Comparison of ENCODE assay signal across 15 cellular contexts in genomic region chr1:64922336-64922735, GRCh38. TPM values are rescaled to one million over a fixed set of nuclear protein-coding genes. Genes with fewer than 3 reads are reported as not detected.
DNase-seq lines count a peak whose midpoint lies in the region; ATAC-seq and TF ChIP-seq lines count a peak whose summit lies in the region.
"Had no signal": no experiment of that assay in that cellular context is flagged by ENCODE, and none has a peak within 500 bp of the region (broad histone marks: within the 10 kb centered on the region; RNA-seq: fewer than 3 reads in every experiment).

No MANE protein-coding gene starts in this region.

- POLR2A ChIA-PET in activated B cell treated with CpG ODN at 0.5 μM for 24 hours (lab: Charles Lee), result interaction anchor here (0.8 to 2.0 kb wide), 3 partner anchors 10 to 38 kb away, joined by 3 to 7 read pairs (median 4); no protein-coding TSS in a partner anchor
- POLR2A ChIA-PET in PC-3 (lab: Charles Lee; ENCODE audit: unreplicated experiment), result no interaction called here

- intact Hi-C loops in activated B cell treated with CpG ODN at 0.5 μM for 24 hours (cut with micrococcal nuclease) (no loop called here), PC-3 (cut with micrococcal nuclease) (no loop called here)

- TF ChIP-seq EP300 in upper lobe of left lung (IDR thresholded peaks at IDR 0.05), result no peak

- no peak overlapping the region for H3K9ac ChIP-seq in PC-3 (ENCODE audit: low read length)

- no peaks in the 10 kb centered on the region for H3K27me3 Mint-ChIP-seq in activated B cell treated with CpG ODN at 0.5 μM for 24 hours
- H3K27me3 Mint-ChIP-seq: activated naive CD4-positive, alpha-beta T cell treated with anti-CD3 and anti-CD28 coated beads, Interleukin-2, amount 10 ng/mL, durations not matched to agents 7 days and 5 days had no signal

- peaks cover 17% of the 10 kb centered on the region for H3K4me1 ChIP-seq in hepatocyte (ENCODE audit: insufficient read depth)
- H3K4me1 ChIP-seq in upper lobe of left lung, result peaks cover 64 to 79% (median 70%) of the 10 kb centered on the region in 4 donors
- peaks cover 47% of the 10 kb centered on the region for H3K4me1 ChIP-seq in PC-3 (ENCODE audit: insufficient read depth, low read length)
- H3K4me1 ChIP-seq: BE2C had no signal

- peaks cover 96% of the 10 kb centered on the region for H3K4me1 Mint-ChIP-seq in activated B cell treated with CpG ODN at 0.5 μM for 24 hours

- peaks cover 5% of the 10 kb centered on the region for H3F3A ChIP-seq in PC-3 (ENCODE audit: low read length, unreplicated experiment)

- H3K36me3 Mint-ChIP-seq in activated B cell treated with CpG ODN at 0.5 μM for 24 hours (ENCODE audit: low read depth), result peaks cover 24% of the 10 kb centered on the region

- no peaks in the 10 kb centered on the region for H3K9me2 ChIP-seq in hepatocyte (replicated peaks; ENCODE audit: insufficient read depth)
- no peaks in the 10 kb centered on the region for H3K9me2 ChIP-seq in PC-3 (replicated peaks; ENCODE audit: low read length)

- no peak for ATAC-seq in activated B cell treated with CpG ODN at 0.5 μM for 24 hours (ENCODE audit: low read depth)
- no peak for ATAC-seq in upper lobe of left lung (ENCODE audit: low FRiP score in 2 of 2)
- no peak for ATAC-seq in PC-3
- ATAC-seq in HG02884 (IDR thresholded peaks at IDR 0.05; ENCODE audit: unreplicated experiment), result no peak

- H3K4me2 ChIP-seq in hepatocyte (peak overlapping the region; percentile 25), PC-3 (ENCODE audit: low read length) (no peak overlapping the region)
- H3K4me2 ChIP-seq: smooth muscle cell had no signal

- no peak for TF ChIP-seq POLR2A in upper lobe of left lung (IDR thresholded peaks at IDR 0.05)

- H3K4me3 ChIP-seq in hepatocyte, result no peak overlapping the region
- no peak overlapping the region for H3K4me3 ChIP-seq in upper lobe of left lung
- H3K4me3 ChIP-seq in PC-3 (ENCODE audit: low read length), result no peak overlapping the region
- H3K4me3 ChIP-seq: left ventricle myocardium inferior, smooth muscle cell had no signal

- H3K27ac Mint-ChIP-seq in activated B cell treated with CpG ODN at 0.5 μM for 24 hours, result peak overlapping the region; percentile 66
- H3K27ac Mint-ChIP-seq: activated naive CD4-positive, alpha-beta T cell treated with anti-CD3 and anti-CD28 coated beads, Interleukin-2, amount 10 ng/mL, durations not matched to agents 7 days and 5 days had no signal

- H4K20me1 ChIP-seq in hepatocyte (ENCODE audit: insufficient read depth, poor library complexity, severe bottlenecking) (peaks cover 9% of the 10 kb centered on the region), PC-3 (ENCODE audit: low read length) (no peaks in the 10 kb centered on the region)

- H3K9me3 ChIP-seq in hepatocyte (ENCODE audit: low read depth) (no peaks in the 10 kb centered on the region), upper lobe of left lung (no peaks in the 10 kb centered on the region), PC-3 (ENCODE audit: low read length) (no peaks in the 10 kb centered on the region)
- H3K9me3 ChIP-seq: BE2C, left ventricle myocardium inferior had no signal

- no peak overlapping the region for H3K27ac ChIP-seq in hepatocyte
- H3K27ac ChIP-seq in upper lobe of left lung, result peak overlapping the region in 3 of 4 donors; percentile 1 to 61 (median 32)
- no peak overlapping the region for H3K27ac ChIP-seq in PC-3 (ENCODE audit: low read length)
- H3K27ac ChIP-seq: left ventricle myocardium inferior had no signal

- H3K4me3 Mint-ChIP-seq in activated B cell treated with CpG ODN at 0.5 μM for 24 hours, result peak overlapping the region; percentile 47
- H3K4me3 Mint-ChIP-seq: activated naive CD4-positive, alpha-beta T cell treated with anti-CD3 and anti-CD28 coated beads, Interleukin-2, amount 10 ng/mL, durations not matched to agents 7 days and 5 days had no signal

- H3K79me2 ChIP-seq in hepatocyte (peaks cover 85% of the 10 kb centered on the region), PC-3 (ENCODE audit: low read length) (peaks cover 79% of the 10 kb centered on the region)

- no peaks in the 10 kb centered on the region for H3K9me3 Mint-ChIP-seq in activated B cell treated with CpG ODN at 0.5 μM for 24 hours
- H3K9me3 Mint-ChIP-seq: activated naive CD4-positive, alpha-beta T cell treated with anti-CD3 and anti-CD28 coated beads, Interleukin-2, amount 10 ng/mL, durations not matched to agents 7 days and 5 days had no signal

- DNase-seq in stimulated activated CD4-positive, alpha-beta T cell treated with anti-CD3 and anti-CD28 coated beads, Interleukin-1b, Interleukin-23, amount 100 ng/mL, for 48 hours, result peak; percentile 10
- DNase-seq in stimulated activated CD4-positive, alpha-beta T cell treated with anti-CD3 and anti-CD28 coated beads, Interleukin-4, amount 100 ng/mL, for 4 hours, result no peak
- DNase-seq in activated B cell treated with CpG ODN at 0.5 μM for 24 hours (no peak), hepatocyte (ENCODE audit: low spot score) (no peak), upper lobe of left lung (no peak), PC-3 (no peak), DMS79 (lab: John Stamatoyannopoulos, UW) (no peak)
- DNase-seq: activated naive CD4-positive, alpha-beta T cell treated with anti-CD3 and anti-CD28 coated beads, Interleukin-2, amount 10 ng/mL, durations not matched to agents 7 days and 5 days; BE2C; DMS53; left ventricle myocardium inferior; NK-92 treated with Interleukin-12 subunit alpha and Interleukin-12 subunit beta, amount 100 ng/mL, for 24 hours; T-helper 9 cell had no signal

- H2AFZ ChIP-seq in hepatocyte, result no peak overlapping the region
- no peak overlapping the region for H2AFZ ChIP-seq in PC-3 (ENCODE audit: low read length)

- CTCF ChIA-PET in activated B cell treated with CpG ODN at 0.5 μM for 24 hours (lab: Charles Lee) (interaction anchor here (1.0 to 1.5 kb wide), 2 partner anchors 17 to 119 kb away, joined by 4 read pairs; no protein-coding TSS in a partner anchor), PC-3 (lab: Charles Lee) (no interaction called here)

- TF ChIP-seq CTCF in activated B cell treated with CpG ODN at 0.5 μM for 24 hours (IDR thresholded peaks at IDR 0.05) (no peak), hepatocyte (IDR thresholded peaks at IDR 0.05; ENCODE audit: poor library complexity) (no peak), upper lobe of left lung (IDR thresholded peaks at IDR 0.05) (no peak), PC-3 (conservative IDR thresholded peaks at IDR 0.05; ENCODE audit: low read depth, low read length) (no peak)

- BruUV-seq in PC-3 (replicated peaks; lab: Mats Ljungman, UMichigan), result no TSS peak

- H3K36me3 ChIP-seq in hepatocyte (replicated peaks; ENCODE audit: insufficient read depth, low read depth), result no peaks in the 10 kb centered on the region
- H3K36me3 ChIP-seq in upper lobe of left lung, result no peaks in the 10 kb centered on the region
- H3K36me3 ChIP-seq in PC-3 (ENCODE audit: low read depth, low read length), result no peaks in the 10 kb centered on the region
- H3K36me3 ChIP-seq: BE2C had no signal

- H3K27me3 ChIP-seq in hepatocyte (no peaks in the 10 kb centered on the region), upper lobe of left lung (no peaks in the 10 kb centered on the region), PC-3 (ENCODE audit: low read length) (no peaks in the 10 kb centered on the region)
- H3K27me3 ChIP-seq: BE2C had no signal

- 55% methylated on average over 2 of the region's 2 CpGs for WGBS in hepatocyte (ENCODE audit: low lambda C conversion rate, missing lambda C conversion rate)
- WGBS in upper lobe of left lung, 2 donors, result 26 to 37% methylated on average over 2 of the region's 2 CpGs

RNA-seq across cellular contexts. Expression of gene JAK1, which starts 44.0 kb away (rescaled TPM):
- total RNA-seq in activated B cell treated with CpG ODN at 0.5 μM for 24 hours, result 195 and 215 TPM in 2 replicates
- total RNA-seq in hepatocyte, result 102 and 104 TPM in 2 replicates
- 60.2 and 63.5 TPM in 2 replicates for polyA plus RNA-seq in hepatocyte
- total RNA-seq in upper lobe of left lung, result 100 to 1,000 TPM; 156 to 191 (median 167) TPM
- 44.1 and 52.2 TPM in 2 replicates for total RNA-seq in PC-3 (2014; rRNA removed)

Comparison
In these comparisons a context has a peak if more than half of its experiments do, and no peak if none do; other contexts are left out.
1. H3K27ac ChIP-seq: peak in upper lobe of left lung (3 of 4); none in hepatocyte (single experiment) and PC-3 (single experiment).